Comparison of ENCODE assay signal across 11 cellular contexts in genomic region chr17:63702616-63703015, GRCh38.
DNase-seq lines count a peak whose midpoint lies in the region; ATAC-seq and TF ChIP-seq lines count a peak whose summit lies in the region.
"Had no signal": no experiment of that assay in that cellular context is flagged by ENCODE, and none has a peak within 500 bp of the region (broad histone marks: within the 10 kb centered on the region; RNA-seq: fewer than 3 reads in every experiment).

No MANE protein-coding gene starts in this region.

- DNase-seq in T-helper 1 cell (no peak), ecto neural progenitor cell (ENCODE audit: low spot score) (peak; percentile 43), GM10248 (ENCODE audit: extremely low spot score) (no peak), NOMO-1 treated with DMSO at 0.1 percent for 48 hours (lab: John Stamatoyannopoulos, UW; ENCODE audit: unreplicated experiment) (no peak)
- DNase-seq: cerebellar nuclear complex, NCI-H446 had no signal

- ATAC-seq in activated CD4-positive, CD25-positive, alpha-beta regulatory T cell treated with anti-CD3 and anti-CD28 coated beads, Interleukin-2, amount 50 U/mL, for 24 hours: no peak
- ATAC-seq: A549 had no signal

- POLR2A ChIA-PET in GM10248 (lab: Yijun Ruan, JAX): no interaction called here

- peak overlapping the region; percentile 91 for H3K4me3 Mint-ChIP-seq in T-helper 1 cell treated with Interleukin-12 subunit alpha and Interleukin-12 subunit beta and Interleukin-4 antibody, amounts not matched to agents 30 μg/mL and 1 μg/mL, for 36 hours

- H3K27me3 Mint-ChIP-seq in T-helper 1 cell treated with Interleukin-12 subunit alpha and Interleukin-12 subunit beta and Interleukin-4 antibody, amounts not matched to agents 30 μg/mL and 1 μg/mL, for 36 hours (ENCODE audit: low read depth): no peaks in the 10 kb centered on the region

- H3K9ac ChIP-seq in OCI-LY3 (ENCODE audit: low read length): no peak overlapping the region

- peaks cover 55% of the 10 kb centered on the region for H3K4me1 Mint-ChIP-seq in T-helper 1 cell treated with Interleukin-12 subunit alpha and Interleukin-12 subunit beta and Interleukin-4 antibody, amounts not matched to agents 30 μg/mL and 1 μg/mL, for 36 hours (ENCODE audit: low read depth)

- peaks cover 46% of the 10 kb centered on the region for H3K36me3 Mint-ChIP-seq in T-helper 1 cell treated with Interleukin-12 subunit alpha and Interleukin-12 subunit beta and Interleukin-4 antibody, amounts not matched to agents 30 μg/mL and 1 μg/mL, for 36 hours (ENCODE audit: low read depth)

- H2AFZ ChIP-seq in OCI-LY3 (ENCODE audit: low read depth, low read length): no peak overlapping the region

- no peaks in the 10 kb centered on the region for H3K9me3 Mint-ChIP-seq in T-helper 1 cell treated with Interleukin-12 subunit alpha and Interleukin-12 subunit beta and Interleukin-4 antibody, amounts not matched to agents 30 μg/mL and 1 μg/mL, for 36 hours

- H3K36me3 ChIP-seq in OCI-LY3 (replicated peaks; ENCODE audit: low read depth, low read length): peaks cover 37% of the 10 kb centered on the region

- CTCF ChIA-PET in GM10248 (lab: Yijun Ruan, JAX): interaction anchor here (0.9 to 1.0 kb wide), 2 partner anchors 11 to 19 kb away, joined by 3 to 5 read pairs; no protein-coding TSS in a partner anchor

- H3K4me1 ChIP-seq in OCI-LY3 (ENCODE audit: low read length): peaks cover 29% of the 10 kb centered on the region

- no peak for TF ChIP-seq CTCF in OCI-LY3 (IDR thresholded peaks at IDR 0.05; ENCODE audit: low read depth, low read length)
- TF ChIP-seq CTCF in GM10248 (IDR thresholded peaks at IDR 0.05; ENCODE audit: control extremely low read depth, extremely low read depth, low read depth, missing control alignments): no peak

- H3K27ac ChIP-seq in OCI-LY3 (ENCODE audit: low read length): peak overlapping the region; percentile 64
- H3K27ac ChIP-seq in skin epidermis: peak overlapping the region in 13 of 21 experiments; percentile 9 to 99 (median 91)
- H3K27ac ChIP-seq: A549 had no signal

- no peak overlapping the region for H3K4me3 ChIP-seq in OCI-LY3 (ENCODE audit: low read length)
- H3K4me3 ChIP-seq in skin epidermis: peak overlapping the region in 2 of 7 experiments; percentile 17 to 66
- H3K4me3 ChIP-seq: A549 had no signal

- H4K20me1 ChIP-seq in OCI-LY3 (ENCODE audit: insufficient read depth, low read length): peaks cover 1% of the 10 kb centered on the region; the same call in 1 of the 2 replicates

- peak overlapping the region; percentile 95 for H3K27ac Mint-ChIP-seq in T-helper 1 cell treated with Interleukin-12 subunit alpha and Interleukin-12 subunit beta and Interleukin-4 antibody, amounts not matched to agents 30 μg/mL and 1 μg/mL, for 36 hours

- H3K4me2 ChIP-seq in OCI-LY3 (ENCODE audit: low read length): peak overlapping the region; percentile 67; the same call in 1 of the 2 replicates
- H3K4me2 ChIP-seq: A549 had no signal

- H3K79me2 ChIP-seq in OCI-LY3 (ENCODE audit: low read length): peaks cover 26% of the 10 kb centered on the region

- no peaks in the 10 kb centered on the region for H3K27me3 ChIP-seq in OCI-LY3 (ENCODE audit: low read depth, low read length)

- peaks cover 8% of the 10 kb centered on the region; the same call in 1 of the 2 replicates for H3K9me3 ChIP-seq in OCI-LY3 (ENCODE audit: insufficient read depth, low read length)
- H3K9me3 ChIP-seq: A549 had no signal
